Comparison of ENCODE assay signal across 8 cellular contexts in the genomic region with DNA sequence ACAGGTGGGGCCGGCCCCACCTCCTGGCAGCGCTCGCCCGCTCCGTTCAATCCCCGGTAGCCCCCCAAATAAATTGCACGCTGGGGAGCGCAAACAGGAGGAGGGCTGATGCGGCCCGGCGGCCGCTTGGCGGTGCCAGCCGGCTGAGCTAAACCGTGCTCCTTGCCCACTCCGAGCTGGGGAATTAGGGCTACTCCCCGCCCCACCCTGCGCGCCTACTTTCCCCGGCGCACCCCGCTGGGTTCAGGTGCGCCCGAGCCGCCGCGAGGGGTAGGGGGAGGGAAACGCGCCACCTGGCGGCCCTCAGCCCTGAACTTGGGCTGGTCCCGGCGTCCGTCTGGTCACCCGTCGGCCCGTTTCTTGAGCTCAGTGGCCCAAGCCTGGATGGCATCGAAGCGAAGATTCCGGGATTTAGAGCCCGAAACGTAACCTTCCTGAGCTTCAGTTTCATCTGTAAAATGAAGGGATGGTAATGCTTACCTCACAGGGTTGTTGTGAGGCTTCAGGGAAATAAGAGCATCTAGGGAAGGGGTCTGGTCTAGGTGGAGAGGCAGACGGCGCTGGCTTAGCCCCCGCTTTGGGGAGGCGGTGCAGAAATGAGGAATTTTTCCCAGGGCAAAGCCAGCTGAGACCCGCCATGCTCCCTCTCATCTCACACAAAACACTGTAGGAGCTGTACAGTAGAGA. TPM values are rescaled to one million over a fixed set of nuclear protein-coding genes. Genes with fewer than 3 reads are reported as not detected.
A peak's percentile ranks its signal among the peaks of the same experiment; 100 is the strongest.
DNase-seq lines count a peak whose midpoint lies in the region; ATAC-seq, FAIRE-seq and TF ChIP-seq lines count a peak whose summit lies in the region.

No MANE protein-coding gene starts in this region.

- no peak for FAIRE-seq in H54 (lab: Jason Lieb, UNC)

- H3K27ac ChIP-seq in DOHH2 (ENCODE audit: low read depth, low read length) (no peak overlapping the region), iPS-18a (ENCODE audit: low read length) (no peak overlapping the region), skin epidermis (peak overlapping the region in 15 of 21 experiments; percentile 2 to 82 (median 59))

- H3K4me1 ChIP-seq in DOHH2 (ENCODE audit: control insufficient read depth, low read length) (peaks cover 23% of the 10 kb centered on the region), iPS-18a (ENCODE audit: control insufficient read depth, low read depth, low read length) (peaks cover 29% of the 10 kb centered on the region)

- H3K27me3 Mint-ChIP-seq in T-helper 17 cell: peaks cover 55% of the 10 kb centered on the region

- peaks cover 4% of the 10 kb centered on the region for H3K4me1 Mint-ChIP-seq in T-helper 17 cell

- H3K27me3 ChIP-seq in DOHH2 (ENCODE audit: control insufficient read depth, low read length) (peaks cover 52% of the 10 kb centered on the region), iPS-18a (ENCODE audit: control insufficient read depth, insufficient read depth, low read length) (peaks cover 32% of the 10 kb centered on the region)

- DNase-seq in M059J (ENCODE audit: low read depth) (peak; percentile 45), T-helper 17 cell (peak; percentile 49 to 64 (median 61)), astrocyte of the hippocampus (ENCODE audit: low read depth, low spot score) (peak; percentile 76), H54 (ENCODE audit: insufficient read length, low spot score) (no peak)

- no peaks in the 10 kb centered on the region for H3K36me3 Mint-ChIP-seq in T-helper 17 cell (ENCODE audit: low read depth)

- H3K9me2 ChIP-seq in DOHH2 (replicated peaks; ENCODE audit: control insufficient read depth, low read length): no peaks in the 10 kb centered on the region

- peak overlapping the region; percentile 25 for H3K9ac ChIP-seq in iPS-18a (ENCODE audit: low read length)

- TF ChIP-seq POLR2A in H54 (IDR thresholded peaks at IDR 0.05; ENCODE audit: low read depth, low read length): no peak

- ATAC-seq in GM21825 (IDR thresholded peaks at IDR 0.05; ENCODE audit: unreplicated experiment) (peak; percentile 61), T-helper 17 cell (peak; percentile 85)

- peak overlapping the region; percentile 95 for H3K4me2 ChIP-seq in DOHH2 (ENCODE audit: low read length)

- no peaks in the 10 kb centered on the region; the same call in 1 of the 2 replicates for H3F3A ChIP-seq in DOHH2 (ENCODE audit: control insufficient read depth, insufficient read depth)

- H4K20me1 ChIP-seq in DOHH2 (ENCODE audit: control insufficient read depth, insufficient read depth, low read depth, low read length): no peaks in the 10 kb centered on the region

- peak; percentile 92 for TF ChIP-seq CTCF in DOHH2 (IDR thresholded peaks at IDR 0.05; ENCODE audit: low read depth, low read length, poor library complexity, severe bottlenecking)

- H3K4me3 ChIP-seq in DOHH2 (ENCODE audit: low read length) (peak overlapping the region; percentile 72), iPS-18a (ENCODE audit: low read length) (peak overlapping the region; percentile 62), skin epidermis (peak overlapping the region; percentile 49 to 74 (median 60))

- H3K4me3 Mint-ChIP-seq in T-helper 17 cell: peak overlapping the region; percentile 80

- no peaks in the 10 kb centered on the region for H3K79me2 ChIP-seq in DOHH2 (ENCODE audit: control insufficient read depth, low read length)

- H3K9me3 ChIP-seq in DOHH2 (ENCODE audit: control insufficient read depth, insufficient read depth, low read length) (no peaks in the 10 kb centered on the region), T-helper 17 cell (ENCODE audit: control insufficient read depth, low read length, poor library complexity, severe bottlenecking) (no peaks in the 10 kb centered on the region), iPS-18a (ENCODE audit: control insufficient read depth, low read depth, low read length) (no peaks in the 10 kb centered on the region)

- H3K27ac Mint-ChIP-seq in T-helper 17 cell: no peak overlapping the region

- H3K36me3 ChIP-seq in DOHH2 (ENCODE audit: control insufficient read depth, low read length): no peaks in the 10 kb centered on the region
- H3K36me3 ChIP-seq in iPS-18a (ENCODE audit: control insufficient read depth, low read depth, low read length): no peaks in the 10 kb centered on the region

RNA-seq across cellular contexts. Expression of a gene that starts 0.5 kb away (rescaled TPM):
- total RNA-seq in M059J (2014; rRNA removed; shearing (Covaris generic)): 0.57 TPM in 1 of 2 replicates, not detected in the other
- total RNA-seq in T-helper 17 cell: 1 to 10 TPM in 1 of 2 donors, under 1 TPM in 1; 0.68 to 1.2 TPM

RNA-seq across cellular contexts. Expression of a gene that starts 19.0 kb away (rescaled TPM):
- 15.2 and 26.3 TPM in 2 replicates for total RNA-seq in M059J (2014; rRNA removed; shearing (Covaris generic))
- 1 to 10 TPM; 9.5 to 9.8 TPM for total RNA-seq in T-helper 17 cell

RNA-seq across cellular contexts. Expression of a gene that starts 52.7 kb away (rescaled TPM):
- 1.2 and 2.3 TPM in 2 replicates for total RNA-seq in M059J (2014; rRNA removed; shearing (Covaris generic))
- 1 to 10 TPM; 4.6 to 5.5 TPM for total RNA-seq in T-helper 17 cell

Comparison
In these comparisons a context has a peak if more than half of its experiments do, and no peak if none do; other contexts are left out.
1. H3K27ac ChIP-seq: peak in skin epidermis (15 of 21); none in DOHH2 (single experiment) and iPS-18a (single experiment).
2. Peak in every context shown above with its lines, with median percentiles within 50 percentile points of each other: H3K4me3 ChIP-seq.